Comparison of ENCODE assay signal across 1 cellular context in genomic region chr6:163634514-163635171, GRCh38.
TF ChIP-seq lines count a peak whose summit lies in the region.

No MANE protein-coding gene starts in this region.

TF ChIP-seq in H1, 55 proteins besides CTCF, POLR2A, EP300 and RAD21:
- TF ChIP-seq CHD7 (IDR thresholded peaks at IDR 0.05; ENCODE audit: insufficient replicate concordance, low read length) = no peak
- TF ChIP-seq JUND (IDR thresholded peaks at IDR 0.05; ENCODE audit: low read length) = peak; percentile 36; the same call in 1 of the 2 replicates
